Comparison of ENCODE assay signal across 15 cellular contexts in genomic region chr7:44322631-44323363, GRCh38. TPM values are rescaled to one million over a fixed set of nuclear protein-coding genes. Genes with fewer than 3 reads are reported as not detected.
A peak's percentile ranks its signal among the peaks of the same experiment; 100 is the strongest.
DNase-seq lines count a peak whose midpoint lies in the region; ATAC-seq and TF ChIP-seq lines count a peak whose summit lies in the region.
"Had no signal": no experiment of that assay in that cellular context is flagged by ENCODE, and none has a peak within 500 bp of the region (broad histone marks: within the 10 kb centered on the region; RNA-seq: fewer than 3 reads in every experiment).

No MANE protein-coding gene starts in this region.

- no peak for TF ChIP-seq CTCF in SK-N-SH (IDR thresholded peaks at IDR 0.05)

- H3K4me1 ChIP-seq in SK-N-SH (ENCODE audit: control insufficient read depth in 1 of 2, insufficient read depth in 2 of 2, low read depth in 1 of 2, low read length in 1 of 2) (peaks cover 0 to 36% of the 10 kb centered on the region in 2 experiments; a peak in 2 of 4 replicates), skeletal muscle tissue (ENCODE audit: control insufficient read depth in 3 of 3, insufficient read depth in 3 of 3, low read length in 3 of 3) (peaks cover 45 to 67% (median 61%) of the 10 kb centered on the region in 3 donors)

- H3K9ac ChIP-seq in SK-N-SH (no peak overlapping the region), skeletal muscle tissue (ENCODE audit: low read depth in 1 of 3, low read length in 3 of 3) (peak overlapping the region; percentile 61 to 87 (median 76))

- no peak for TF ChIP-seq EP300 in SK-N-SH (IDR thresholded peaks at IDR 0.05; ENCODE audit: borderline replicate concordance in 1 of 2, low read depth in 1 of 2, low read length in 1 of 2)

- H3K9me2 ChIP-seq in SK-N-SH: no peaks in the 10 kb centered on the region

- no peaks in the 10 kb centered on the region for H4K20me1 ChIP-seq in SK-N-SH (ENCODE audit: insufficient read depth)

- WGBS in SK-N-SH (ENCODE audit: low lambda C conversion rate): 62% methylated on average over 12 of the region's 17 CpGs

- no peak overlapping the region for H3K4me3 ChIP-seq in SK-N-SH (ENCODE audit: low read depth in 2 of 2, low read length in 1 of 2)
- H3K4me3 ChIP-seq in skeletal muscle tissue (ENCODE audit: low read length in 3 of 3): peak overlapping the region in 2 of 3 donors; percentile 56 to 79

- H3K9me3 ChIP-seq in SK-N-SH (no peaks in the 10 kb centered on the region), skeletal muscle tissue (ENCODE audit: control insufficient read depth in 3 of 3, low read length in 3 of 3) (no peaks in the 10 kb centered on the region)

- peaks cover 38% of the 10 kb centered on the region for H3K27me3 ChIP-seq in SK-N-SH (ENCODE audit: insufficient read depth)
- peaks cover 3 to 12% (median 7%) of the 10 kb centered on the region in 3 donors for H3K27me3 ChIP-seq in skeletal muscle tissue (ENCODE audit: control insufficient read depth in 3 of 3, insufficient read depth in 3 of 3, low read length in 3 of 3)

- CTCF ChIA-PET in SK-N-SH (lab: Yijun Ruan, JAX): interaction anchor here (0.8 to 1.6 kb wide), 4 partner anchors 13 to 146 kb away, joined by 3 to 10 read pairs (median 4); no protein-coding TSS in a partner anchor

- TF ChIP-seq RAD21 in SK-N-SH (IDR thresholded peaks at IDR 0.05; ENCODE audit: low read length): no peak

- ATAC-seq in SK-N-SH treated with all-trans-retinoic acid at 6 μM for 48 hours: no peak
- no peak for ATAC-seq in HG03520 (IDR thresholded peaks at IDR 0.05; ENCODE audit: unreplicated experiment)

- H3K36me3 ChIP-seq in SK-N-SH (replicated peaks in 1 of 2; ENCODE audit: control insufficient read depth in 1 of 2, insufficient read depth in 2 of 2, low read length in 1 of 2) (no peaks in the 10 kb centered on the region), skeletal muscle tissue (ENCODE audit: control insufficient read depth in 3 of 3, insufficient read depth in 3 of 3, low read length in 3 of 3) (no peaks in the 10 kb centered on the region)

- H3F3A ChIP-seq in SK-N-SH (replicated peaks; ENCODE audit: insufficient read depth): no peaks in the 10 kb centered on the region

- H2AFZ ChIP-seq in SK-N-SH (ENCODE audit: low read depth): no peak overlapping the region

- H3K79me2 ChIP-seq in SK-N-SH (ENCODE audit: insufficient read depth): no peaks in the 10 kb centered on the region

- POLR2A ChIA-PET in SK-N-SH (lab: Yijun Ruan, JAX): no interaction called here

- peak; percentile 47 for DNase-seq in SK-N-SH
- peak; percentile 59 for DNase-seq in kidney tubule cell (ENCODE audit: low spot score)
- no peak for DNase-seq in UCSD-AML1 (lab: John Stamatoyannopoulos, UW; ENCODE audit: unreplicated experiment)
- DNase-seq in amniotic stem cell (lab: John Stamatoyannopoulos, UW): no peak
- DNase-seq: activated CD4-positive, CD25-positive, alpha-beta regulatory T cell treated with anti-CD3 and anti-CD28 coated beads, Interleukin-2, amount 50 U/mL, for 72 hours; DMS79; MV-4-11; NK-92 treated with Interleukin-12 subunit alpha and Interleukin-12 subunit beta, amount 100 ng/mL, for 24 hours; SHP77 treated with DMSO at 0.1 percent for 48 hours; stimulated activated CD4-positive, alpha-beta T cell treated with anti-CD3 and anti-CD28 coated beads, Interleukin-15, amount 100 ng/mL, for 24 hours; T-helper 2 cell had no signal

- no peak overlapping the region for H3K4me2 ChIP-seq in SK-N-SH

- H3K27ac ChIP-seq in SK-N-SH (ENCODE audit: low read depth in 2 of 2, low read length in 1 of 2) (no peak overlapping the region), cingulate gyrus (ENCODE audit: low read depth, low read length) (peak overlapping the region; percentile 19), skeletal muscle tissue (ENCODE audit: low read depth, low read length) (peak overlapping the region; percentile 96)

TF ChIP-seq in SK-N-SH, 30 proteins besides CTCF, POLR2A, EP300 and RAD21 (continues in another document):
- TF ChIP-seq FOXM1 (IDR thresholded peaks at IDR 0.05; ENCODE audit: low read depth): no peak
- TF ChIP-seq USF2 (IDR thresholded peaks at IDR 0.05; ENCODE audit: borderline replicate concordance, low read depth, low read length): no peak
- TF ChIP-seq TEAD4 (IDR thresholded peaks at IDR 0.05; ENCODE audit: borderline replicate concordance, insufficient read depth): no peak
- TF ChIP-seq YY1 (IDR thresholded peaks at IDR 0.05; ENCODE audit: low read depth): no peak
- no peak for TF ChIP-seq IRF3 (IDR thresholded peaks at IDR 0.05; ENCODE audit: low read depth, low read length)
- no peak for TF ChIP-seq MAX (IDR thresholded peaks at IDR 0.05; ENCODE audit: low read depth)

TF ChIP-seq in SK-N-SH treated with all-trans-retinoic acid at 6 μM for 48 hours, 23 proteins besides CTCF, POLR2A, EP300 and RAD21:
- TF ChIP-seq SNAI2 (CRISPR knock-in tag; IDR thresholded peaks at IDR 0.05): no peak
- no peak for TF ChIP-seq RARB (CRISPR knock-in tag; IDR thresholded peaks at IDR 0.05)
- no peak for TF ChIP-seq ZNF565 (CRISPR knock-in tag; conservative IDR thresholded peaks at IDR 0.05; ENCODE audit: low read depth)
- no peak for TF ChIP-seq TSHZ2 (CRISPR knock-in tag; IDR thresholded peaks at IDR 0.05)
- no peak for TF ChIP-seq ZFP30 (CRISPR knock-in tag; IDR thresholded peaks at IDR 0.05)
- no peak for TF ChIP-seq ZNF8 (CRISPR knock-in tag; IDR thresholded peaks at IDR 0.05)
- no peak for TF ChIP-seq BACH2 (CRISPR knock-in tag; IDR thresholded peaks at IDR 0.05; ENCODE audit: borderline replicate concordance)
- TF ChIP-seq ARNTL (CRISPR knock-in tag; IDR thresholded peaks at IDR 0.05; ENCODE audit: borderline replicate concordance, low read depth): no peak
- no peak for TF ChIP-seq CSDC2 (CRISPR knock-in tag; IDR thresholded peaks at IDR 0.05)
- TF ChIP-seq ISL1 (CRISPR knock-in tag; IDR thresholded peaks at IDR 0.05): no peak
- no peak for TF ChIP-seq OSR1 (CRISPR knock-in tag; IDR thresholded peaks at IDR 0.05)

RNA-seq across cellular contexts. Expression of gene CAMK2B, which starts 2.6 kb away (rescaled TPM):
- polyA plus RNA-seq in SK-N-SH (2012; rRNA removed): 0.10 and 0.20 TPM in 2 replicates
- 0.13 and 0.17 TPM in 2 replicates for polyA plus RNA-seq in SK-N-SH (2012; cell fraction: cytosol; rRNA removed)
- polyA plus RNA-seq in SK-N-SH (2012; cell fraction: nucleus; rRNA removed): 0.15 and 0.19 TPM in 2 replicates
- total RNA-seq in skeletal muscle tissue: 4.7 TPM

Comparison
In these comparisons a context has a peak if more than half of its experiments do, and no peak if none do; other contexts are left out.
1. DNase-seq: peak in SK-N-SH (single experiment) and kidney tubule cell (single experiment); none in UCSD-AML1 (single experiment) and amniotic stem cell (single experiment).
2. H3K27ac ChIP-seq: peak in cingulate gyrus (single experiment) and skeletal muscle tissue (single experiment); none in SK-N-SH (0 of 2).
3. H3K4me3 ChIP-seq: peak in skeletal muscle tissue (2 of 3); none in SK-N-SH (0 of 2).